ENCODE assay signal across 8 cellular contexts in genomic region chr7:55532150-55532917, GRCh38. TPM values are rescaled to one million over a fixed set of nuclear protein-coding genes. Genes with fewer than 3 reads are reported as not detected.
DNase-seq lines count a peak whose midpoint lies in the region; ATAC-seq and TF ChIP-seq lines count a peak whose summit lies in the region.

No MANE protein-coding gene starts in this region.

- peaks cover 3% of the 10 kb centered on the region for H3K9me3 Mint-ChIP-seq in activated B cell treated with CpG ODN at 0.5 μM for 24 hours

- intact Hi-C loops in activated B cell treated with CpG ODN at 0.5 μM for 24 hours (cut with micrococcal nuclease) (loop anchor here (2.0 to 5.0 kb wide), 2 partner anchors 445 to 460 kb away; no protein-coding TSS in a partner anchor), mucosa of descending colon (cut with DNase I, micrococcal nuclease) (no loop called here)

- H2AFZ ChIP-seq in DND-41 (ENCODE audit: low read depth, low read length) (no peak overlapping the region), GM23248 (no peak overlapping the region)

- H3K27me3 ChIP-seq in DND-41 (ENCODE audit: insufficient read depth, low read length, poor library complexity), result no peaks in the 10 kb centered on the region
- no peaks in the 10 kb centered on the region for H3K27me3 ChIP-seq in GM23248 (replicated peaks; ENCODE audit: insufficient read depth)

- peaks cover 62% of the 10 kb centered on the region for H3K4me1 ChIP-seq in DND-41 (ENCODE audit: insufficient read depth, low read length)
- H3K4me1 ChIP-seq in mucosa of descending colon (ENCODE audit: low read depth), result peaks cover 31% of the 10 kb centered on the region
- H3K4me1 ChIP-seq in GM23248 (ENCODE audit: insufficient read depth), result peaks cover 38% of the 10 kb centered on the region

- H3K79me2 ChIP-seq in DND-41 (ENCODE audit: insufficient read depth, low read length), result peaks cover 80% of the 10 kb centered on the region
- H3K79me2 ChIP-seq in GM23248 (ENCODE audit: insufficient read depth), result peaks cover 89% of the 10 kb centered on the region

- H3F3A ChIP-seq in GM23248 (ENCODE audit: insufficient read depth), result peaks cover 40% of the 10 kb centered on the region

- H3K4me2 ChIP-seq in DND-41 (ENCODE audit: insufficient read depth, low read length) (no peak overlapping the region), GM23248 (ENCODE audit: unreplicated experiment) (no peak overlapping the region)

- DNase-seq in DND-41, result no peak
- DNase-seq in activated B cell treated with CpG ODN at 0.5 μM for 24 hours, result no peak
- no peak for DNase-seq in mucosa of descending colon
- no peak for DNase-seq in midbrain (lab: John Stamatoyannopoulos, UW)
- no peak for DNase-seq in NCI-H146 treated with DMSO at 0.1 percent for 48 hours (lab: John Stamatoyannopoulos, UW; ENCODE audit: unreplicated experiment)
- DNase-seq in GM23248, result no peak

- CTCF ChIA-PET in activated B cell treated with CpG ODN at 0.5 μM for 24 hours (lab: Charles Lee), result interaction anchor here (1.3 to 3.0 kb wide), 5 partner anchors 17 to 64 kb away, joined by 3 to 16 read pairs (median 4); no protein-coding TSS in a partner anchor

- H3K9me3 ChIP-seq in DND-41 (ENCODE audit: insufficient read depth, low read length, severe bottlenecking) (no peaks in the 10 kb centered on the region), mucosa of descending colon (no peaks in the 10 kb centered on the region), GM23248 (ENCODE audit: low read depth) (no peaks in the 10 kb centered on the region)

- H3K9me2 ChIP-seq in GM23248 (ENCODE audit: insufficient read depth), result no peaks in the 10 kb centered on the region

- no peak for ATAC-seq in DND-41 (ENCODE audit: insufficient read depth, low read depth)
- peak; percentile 20 for ATAC-seq in GM19463 (IDR thresholded peaks at IDR 0.05; ENCODE audit: unreplicated experiment)
- ATAC-seq in activated B cell treated with CpG ODN at 0.5 μM for 24 hours (ENCODE audit: low read depth), result no peak
- ATAC-seq in mucosa of descending colon, result peak; percentile 39
- ATAC-seq in HG02970 (IDR thresholded peaks at IDR 0.05; ENCODE audit: low FRiP score, unreplicated experiment), result no peak

- H4K20me1 ChIP-seq in DND-41 (ENCODE audit: insufficient read depth, low read length), result peaks cover 71% of the 10 kb centered on the region
- peaks cover 28% of the 10 kb centered on the region; the same call in 1 of the 2 replicates for H4K20me1 ChIP-seq in GM23248 (ENCODE audit: insufficient read depth)

- 0 out of 2 replicates have a peak overlapping the region, but pooled peaks have one; percentile 16 for H3K9ac ChIP-seq in DND-41 (ENCODE audit: low read depth, low read length)
- H3K9ac ChIP-seq in GM23248, result no peak overlapping the region

- peak overlapping the region; percentile 85 for H3K4me3 Mint-ChIP-seq in activated B cell treated with CpG ODN at 0.5 μM for 24 hours

- peak overlapping the region; percentile 89 for H3K27ac ChIP-seq in DND-41 (ENCODE audit: low read length)
- H3K27ac ChIP-seq in GM23248, result no peak overlapping the region

- POLR2A ChIA-PET in activated B cell treated with CpG ODN at 0.5 μM for 24 hours (lab: Charles Lee), result interaction anchor here (1.0 to 22.9 kb wide), 12 partner anchors 9 to 167 kb away, joined by 3 to 651 read pairs (median 16); partner anchors contain the start of genes LANCL2 and VOPP1

- H3K36me3 ChIP-seq in DND-41 (ENCODE audit: insufficient read depth, low read length) (no peaks in the 10 kb centered on the region), mucosa of descending colon (ENCODE audit: low read depth) (no peaks in the 10 kb centered on the region), GM23248 (ENCODE audit: low read depth) (no peaks in the 10 kb centered on the region)

- peaks cover 47% of the 10 kb centered on the region for H3K36me3 Mint-ChIP-seq in activated B cell treated with CpG ODN at 0.5 μM for 24 hours (ENCODE audit: low read depth)

- peak overlapping the region; percentile 98 for H3K27ac Mint-ChIP-seq in activated B cell treated with CpG ODN at 0.5 μM for 24 hours

- in situ Hi-C loops in GM23248 (cut with MboI), result no loop called here

- peaks cover 95% of the 10 kb centered on the region for H3K4me1 Mint-ChIP-seq in activated B cell treated with CpG ODN at 0.5 μM for 24 hours

- H3K4me3 ChIP-seq in DND-41 (ENCODE audit: low read depth in 1 of 2, low read length in 2 of 2) (no peak overlapping the region), mucosa of descending colon (no peak overlapping the region), GM23248 (no peak overlapping the region)

- TF ChIP-seq CTCF in DND-41 (IDR thresholded peaks at IDR 0.05; ENCODE audit: borderline replicate concordance, extremely low read depth, low read length, poor library complexity, severe bottlenecking) (no peak), activated B cell treated with CpG ODN at 0.5 μM for 24 hours (IDR thresholded peaks at IDR 0.05) (no peak), mucosa of descending colon (IDR thresholded peaks at IDR 0.05) (no peak)

- H3K27me3 Mint-ChIP-seq in activated B cell treated with CpG ODN at 0.5 μM for 24 hours, result no peaks in the 10 kb centered on the region

- 86 to 90% methylated on average over 8 of the region's 8 CpGs for WGBS in GM23248 (ENCODE audit: low coverage in 1 of 2, low lambda C conversion rate in 2 of 2, missing lambda C conversion rate in 2 of 2), 2 experiments

RNA-seq across cellular contexts. Expression of gene VOPP1, which starts 40.0 kb away (rescaled TPM):
- 403 and 438 TPM in 2 replicates for total RNA-seq in activated B cell treated with CpG ODN at 0.5 μM for 24 hours
- total RNA-seq in mucosa of descending colon, result 10 to 100 TPM; 57.8 to 83.5 (median 75.2) TPM
- 86.5 and 106 TPM in 2 replicates for total RNA-seq in GM23248 (2014; rRNA removed; shearing (Covaris generic))
- 27.5 and 27.7 TPM in 2 replicates for polyA plus RNA-seq in GM23248 (2016; fragmentation: Nextera tagmentation; extraction: Ambion mirVana)

Comparison
In these comparisons a context has a peak if more than half of its experiments do, and no peak if none do; other contexts are left out.
1. ATAC-seq: peak in GM19463 (single experiment) and mucosa of descending colon (single experiment); none in DND-41 (single experiment), activated B cell treated with CpG ODN at 0.5 μM for 24 hours (single experiment) and HG02970 (single experiment).